ENCODE assay signal across 1 cellular context in genomic region chrX:68659385-68659784, GRCh38.
TF ChIP-seq lines count a peak whose summit lies in the region.

No MANE protein-coding gene starts in this region.

TF ChIP-seq in GM23338, 12 proteins besides CTCF, POLR2A, EP300 and RAD21 (continued from another document):
- TF ChIP-seq, protein P1, sequence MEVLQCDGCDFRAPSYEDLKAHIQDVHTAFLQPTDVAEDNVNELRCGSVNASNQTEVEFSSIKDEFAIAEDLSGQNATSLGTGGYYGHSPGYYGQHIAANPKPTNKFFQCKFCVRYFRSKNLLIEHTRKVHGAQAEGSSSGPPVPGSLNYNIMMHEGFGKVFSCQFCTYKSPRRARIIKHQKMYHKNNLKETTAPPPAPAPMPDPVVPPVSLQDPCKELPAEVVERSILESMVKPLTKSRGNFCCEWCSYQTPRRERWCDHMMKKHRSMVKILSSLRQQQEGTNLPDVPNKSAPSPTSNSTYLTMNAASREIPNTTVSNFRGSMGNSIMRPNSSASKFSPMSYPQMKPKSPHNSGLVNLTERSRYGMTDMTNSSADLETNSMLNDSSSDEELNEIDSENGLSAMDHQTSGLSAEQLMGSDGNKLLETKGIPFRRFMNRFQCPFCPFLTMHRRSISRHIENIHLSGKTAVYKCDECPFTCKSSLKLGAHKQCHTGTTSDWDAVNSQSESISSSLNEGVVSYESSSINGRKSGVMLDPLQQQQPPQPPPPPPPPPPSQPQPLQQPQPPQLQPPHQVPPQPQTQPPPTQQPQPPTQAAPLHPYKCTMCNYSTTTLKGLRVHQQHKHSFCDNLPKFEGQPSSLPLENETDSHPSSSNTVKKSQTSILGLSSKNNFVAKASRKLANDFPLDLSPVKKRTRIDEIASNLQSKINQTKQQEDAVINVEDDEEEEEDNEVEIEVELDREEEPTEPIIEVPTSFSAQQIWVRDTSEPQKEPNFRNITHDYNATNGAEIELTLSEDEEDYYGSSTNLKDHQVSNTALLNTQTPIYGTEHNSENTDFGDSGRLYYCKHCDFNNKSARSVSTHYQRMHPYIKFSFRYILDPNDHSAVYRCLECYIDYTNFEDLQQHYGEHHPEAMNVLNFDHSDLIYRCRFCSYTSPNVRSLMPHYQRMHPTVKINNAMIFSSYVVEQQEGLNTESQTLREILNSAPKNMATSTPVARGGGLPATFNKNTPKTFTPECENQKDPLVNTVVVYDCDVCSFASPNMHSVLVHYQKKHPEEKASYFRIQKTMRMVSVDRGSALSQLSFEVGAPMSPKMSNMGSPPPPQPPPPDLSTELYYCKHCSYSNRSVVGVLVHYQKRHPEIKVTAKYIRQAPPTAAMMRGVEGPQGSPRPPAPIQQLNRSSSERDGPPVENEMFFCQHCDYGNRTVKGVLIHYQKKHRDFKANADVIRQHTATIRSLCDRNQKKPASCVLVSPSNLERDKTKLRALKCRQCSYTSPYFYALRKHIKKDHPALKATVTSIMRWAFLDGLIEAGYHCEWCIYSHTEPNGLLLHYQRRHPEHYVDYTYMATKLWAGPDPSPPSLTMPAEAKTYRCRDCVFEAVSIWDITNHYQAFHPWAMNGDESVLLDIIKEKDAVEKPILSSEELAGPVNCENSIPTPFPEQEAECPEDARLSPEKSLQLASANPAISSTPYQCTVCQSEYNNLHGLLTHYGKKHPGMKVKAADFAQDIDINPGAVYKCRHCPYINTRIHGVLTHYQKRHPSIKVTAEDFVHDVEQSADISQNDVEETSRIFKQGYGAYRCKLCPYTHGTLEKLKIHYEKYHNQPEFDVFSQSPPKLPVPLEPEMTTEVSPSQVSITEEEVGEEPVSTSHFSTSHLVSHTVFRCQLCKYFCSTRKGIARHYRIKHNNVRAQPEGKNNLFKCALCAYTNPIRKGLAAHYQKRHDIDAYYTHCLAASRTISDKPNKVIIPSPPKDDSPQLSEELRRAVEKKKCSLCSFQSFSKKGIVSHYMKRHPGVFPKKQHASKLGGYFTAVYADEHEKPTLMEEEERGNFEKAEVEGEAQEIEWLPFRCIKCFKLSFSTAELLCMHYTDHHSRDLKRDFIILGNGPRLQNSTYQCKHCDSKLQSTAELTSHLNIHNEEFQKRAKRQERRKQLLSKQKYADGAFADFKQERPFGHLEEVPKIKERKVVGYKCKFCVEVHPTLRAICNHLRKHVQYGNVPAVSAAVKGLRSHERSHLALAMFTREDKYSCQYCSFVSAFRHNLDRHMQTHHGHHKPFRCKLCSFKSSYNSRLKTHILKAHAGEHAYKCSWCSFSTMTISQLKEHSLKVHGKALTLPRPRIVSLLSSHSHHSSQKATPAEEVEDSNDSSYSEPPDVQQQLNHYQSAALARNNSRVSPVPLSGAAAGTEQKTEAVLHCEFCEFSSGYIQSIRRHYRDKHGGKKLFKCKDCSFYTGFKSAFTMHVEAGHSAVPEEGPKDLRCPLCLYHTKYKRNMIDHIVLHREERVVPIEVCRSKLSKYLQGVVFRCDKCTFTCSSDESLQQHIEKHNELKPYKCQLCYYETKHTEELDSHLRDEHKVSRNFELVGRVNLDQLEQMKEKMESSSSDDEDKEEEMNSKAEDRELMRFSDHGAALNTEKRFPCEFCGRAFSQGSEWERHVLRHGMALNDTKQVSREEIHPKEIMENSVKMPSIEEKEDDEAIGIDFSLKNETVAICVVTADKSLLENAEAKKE (CRISPR knock-in tag; IDR thresholded peaks at IDR 0.05), result no peak
- TF ChIP-seq ETS1 (IDR thresholded peaks at IDR 0.05) (no peak), ZNF331 (CRISPR knock-in tag; IDR thresholded peaks at IDR 0.05; ENCODE audit: low read depth) (no peak), JUNB (IDR thresholded peaks at IDR 0.05; ENCODE audit: unreplicated experiment) (no peak), ZNF114 (CRISPR knock-in tag; IDR thresholded peaks at IDR 0.05) (no peak), POLR2AphosphoS5 (IDR thresholded peaks at IDR 0.05; ENCODE audit: low read depth) (no peak), CREB1 (CRISPR knock-in tag; IDR thresholded peaks at IDR 0.05; ENCODE audit: low read depth) (no peak), STAT1 (IDR thresholded peaks at IDR 0.05; ENCODE audit: unreplicated experiment) (no peak), EZH2 (IDR thresholded peaks at IDR 0.05; ENCODE audit: low read depth, unreplicated experiment) (no peak), NANOG (IDR thresholded peaks at IDR 0.05; ENCODE audit: borderline replicate concordance) (no peak), EZH2phosphoT487 (IDR thresholded peaks at IDR 0.05; ENCODE audit: unreplicated experiment) (no peak)
